ENCODE assay signal across 9 cellular contexts in genomic region chr4:40628888-40629287, GRCh38. TPM values are rescaled to one million over a fixed set of nuclear protein-coding genes. Genes with fewer than 3 reads are reported as not detected.
DNase-seq lines count a peak whose midpoint lies in the region; ATAC-seq lines count a peak whose summit lies in the region.
"Had no signal": no experiment of that assay in that cellular context is flagged by ENCODE, and none has a peak within 500 bp of the region (broad histone marks: within the 10 kb centered on the region; RNA-seq: fewer than 3 reads in every experiment).

No MANE protein-coding gene starts in this region.

- no peak for ATAC-seq in activated T-helper 17 cell treated with anti-CD3 and anti-CD28 coated beads, Interleukin-2, amount 50 U/mL, for 72 hours (replicated peaks)
- ATAC-seq in stimulated activated naive B cell treated with anti-CD40 and anti-IgM and Interleukin-4, amounts not matched to agents 10 μg/mL and 1 μg/mL and 100 μg/mL, for 72 hours (replicated peaks) = no peak
- no peak for ATAC-seq in GM18517 (IDR thresholded peaks at IDR 0.05; ENCODE audit: unreplicated experiment)

- DNase-seq in DMS53 (lab: John Stamatoyannopoulos, UW) (peak; percentile 43), DMS53 treated with DMSO at 0.1 percent for 48 hours (lab: John Stamatoyannopoulos, UW; ENCODE audit: unreplicated experiment) (no peak), NCI-H2227 treated with DMSO at 0.1 percent for 48 hours (lab: John Stamatoyannopoulos, UW) (no peak), cerebellar nuclear complex (lab: John Stamatoyannopoulos, UW) (no peak)
- DNase-seq in stimulated activated naive B cell treated with anti-CD40 and anti-IgM and Interleukin-4, amounts not matched to agents 10 μg/mL and 1 μg/mL and 100 μg/mL, for 72 hours = no peak
- DNase-seq: 8988T had no signal

- H3K4me3 ChIP-seq in iPS-18c (ENCODE audit: insufficient read depth, low read depth, low read length) = peak overlapping the region; percentile 63

- H3K4me3 Mint-ChIP-seq in activated T-helper 17 cell treated with anti-CD3 and anti-CD28 coated beads, Interleukin-2, amount 50 U/mL, for 72 hours = peak overlapping the region; percentile 64
- H3K4me3 Mint-ChIP-seq in stimulated activated naive B cell treated with anti-CD40 and anti-IgM and Interleukin-4, amounts not matched to agents 10 μg/mL and 1 μg/mL and 100 μg/mL, for 72 hours = peak overlapping the region; percentile 93 to 95

- no peaks in the 10 kb centered on the region for H3K36me3 Mint-ChIP-seq in activated T-helper 17 cell treated with anti-CD3 and anti-CD28 coated beads, Interleukin-2, amount 50 U/mL, for 72 hours (ENCODE audit: low read depth)
- H3K36me3 Mint-ChIP-seq in stimulated activated naive B cell treated with anti-CD40 and anti-IgM and Interleukin-4, amounts not matched to agents 10 μg/mL and 1 μg/mL and 100 μg/mL, for 72 hours = peaks cover 3 to 15% of the 10 kb centered on the region in 2 donors

- H3K9me3 Mint-ChIP-seq in activated T-helper 17 cell treated with anti-CD3 and anti-CD28 coated beads, Interleukin-2, amount 50 U/mL, for 72 hours = no peaks in the 10 kb centered on the region
- H3K9me3 Mint-ChIP-seq in stimulated activated naive B cell treated with anti-CD40 and anti-IgM and Interleukin-4, amounts not matched to agents 10 μg/mL and 1 μg/mL and 100 μg/mL, for 72 hours = no peaks in the 10 kb centered on the region

- peaks cover 36% of the 10 kb centered on the region for H3K27me3 Mint-ChIP-seq in activated T-helper 17 cell treated with anti-CD3 and anti-CD28 coated beads, Interleukin-2, amount 50 U/mL, for 72 hours
- H3K27me3 Mint-ChIP-seq in stimulated activated naive B cell treated with anti-CD40 and anti-IgM and Interleukin-4, amounts not matched to agents 10 μg/mL and 1 μg/mL and 100 μg/mL, for 72 hours = peaks cover 12 to 18% of the 10 kb centered on the region in 2 donors

- H3K27ac Mint-ChIP-seq in activated T-helper 17 cell treated with anti-CD3 and anti-CD28 coated beads, Interleukin-2, amount 50 U/mL, for 72 hours = no peak overlapping the region
- no peak overlapping the region for H3K27ac Mint-ChIP-seq in stimulated activated naive B cell treated with anti-CD40 and anti-IgM and Interleukin-4, amounts not matched to agents 10 μg/mL and 1 μg/mL and 100 μg/mL, for 72 hours

- H3K4me1 Mint-ChIP-seq in activated T-helper 17 cell treated with anti-CD3 and anti-CD28 coated beads, Interleukin-2, amount 50 U/mL, for 72 hours = peaks cover 9% of the 10 kb centered on the region
- H3K4me1 Mint-ChIP-seq in stimulated activated naive B cell treated with anti-CD40 and anti-IgM and Interleukin-4, amounts not matched to agents 10 μg/mL and 1 μg/mL and 100 μg/mL, for 72 hours = peaks cover 18 to 45% of the 10 kb centered on the region in 2 donors

- no peaks in the 10 kb centered on the region for H3K9me3 ChIP-seq in iPS-18c (ENCODE audit: control insufficient read depth, insufficient read depth, low read length)

RNA-seq across cellular contexts. Expression of gene RBM47, which starts 0.8 kb away (rescaled TPM):
- total RNA-seq in activated T-helper 17 cell treated with anti-CD3 and anti-CD28 coated beads, Interleukin-2, amount 50 U/mL, for 72 hours = under 1 TPM; 0.22 to 0.48 TPM
